ENCODE assay signal across 17 cellular contexts in the genomic region with DNA sequence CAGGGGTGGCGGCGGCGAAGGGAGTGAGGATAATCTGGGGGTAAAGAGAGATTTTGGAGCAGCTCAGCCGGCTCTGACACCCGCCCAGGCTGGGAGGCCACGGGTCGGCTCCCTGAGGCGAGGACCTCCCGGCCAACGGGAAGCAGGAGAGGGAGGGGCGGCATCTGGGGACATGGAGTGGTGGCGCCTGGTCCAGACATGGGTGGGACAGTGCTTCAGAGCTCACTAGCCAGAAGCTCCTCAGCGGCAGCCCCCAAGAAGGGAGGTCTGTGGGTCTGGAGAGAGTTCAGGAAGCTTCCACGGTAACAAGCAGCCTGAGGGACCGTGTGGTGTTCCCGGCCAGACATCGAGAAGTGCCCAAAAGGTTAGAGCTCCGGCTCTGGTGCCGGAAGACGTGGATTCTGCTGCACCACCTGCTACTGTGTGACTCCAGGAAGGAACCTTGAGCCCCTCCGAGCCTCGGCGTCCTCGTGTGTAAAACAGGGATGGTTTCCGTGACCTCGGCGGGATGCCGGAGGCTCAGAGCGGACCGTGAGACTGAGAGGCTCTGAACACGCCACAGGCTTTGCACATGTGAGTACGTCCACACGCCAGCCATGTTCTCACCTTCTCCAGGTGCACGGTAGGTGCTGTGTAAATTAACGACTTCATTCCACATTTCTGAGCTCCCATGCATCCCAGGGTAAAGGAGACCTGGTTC.
"Had no signal": no experiment of that assay in that cellular context is flagged by ENCODE, and none has a peak within 500 bp of the region (broad histone marks: within the 10 kb centered on the region; RNA-seq: fewer than 3 reads in every experiment).

No MANE protein-coding gene starts in this region.

- H3K4me1 Mint-ChIP-seq: activated naive CD8-positive, alpha-beta T cell treated with anti-CD3 and anti-CD28 coated beads for 36 hours had no signal

- H3K9me3 ChIP-seq: gastrocnemius medialis, pancreas, thoracic aorta, uterus had no signal

- ATAC-seq: activated CD4-positive, CD25-positive, alpha-beta regulatory T cell treated with anti-CD3 and anti-CD28 coated beads, Interleukin-2, amount 50 U/mL, for 24 hours; gastrocnemius medialis; pancreas had no signal

- H3K27ac Mint-ChIP-seq: activated naive CD8-positive, alpha-beta T cell treated with anti-CD3 and anti-CD28 coated beads for 36 hours; activated T-helper 1 cell treated with anti-CD3 and anti-CD28 coated beads, Interleukin-12 subunit alpha, Interleukin-12 subunit beta, Interleukin-2, Interleukin-4 antibody, amounts not matched to agents 30 ng/mL and 10 ng/mL and 1 ng/mL, durations not matched to agents 14 hours and 24 hours and 36 hours had no signal

- H3K27me3 ChIP-seq: brain microvascular endothelial cell, gastrocnemius medialis, pancreas, uterus had no signal

- H3K4me3 Mint-ChIP-seq: activated naive CD8-positive, alpha-beta T cell treated with anti-CD3 and anti-CD28 coated beads for 36 hours; activated T-helper 1 cell treated with anti-CD3 and anti-CD28 coated beads, Interleukin-12 subunit alpha, Interleukin-12 subunit beta, Interleukin-2, Interleukin-4 antibody, amounts not matched to agents 30 ng/mL and 10 ng/mL and 1 ng/mL, durations not matched to agents 14 hours and 24 hours and 36 hours had no signal

- H3K4me1 ChIP-seq: pancreas, uterus had no signal

- H3K4me3 ChIP-seq: gastrocnemius medialis, pancreas, thoracic aorta, uterus had no signal

- H3K36me3 ChIP-seq: pancreas, uterus had no signal

- H3K27ac ChIP-seq: brain microvascular endothelial cell, pancreas, uterus had no signal

- DNase-seq: activated CD4-positive, alpha-beta T cell treated with anti-CD3 and anti-CD28 coated beads, Interleukin-2, amount 50 U/mL, for 1 hour; activated CD8-positive, alpha-beta memory T cell treated with anti-CD3 and anti-CD28 coated beads for 24 hours; activated naive CD8-positive, alpha-beta T cell treated with anti-CD3 and anti-CD28 coated beads for 36 hours; amygdala; brain microvascular endothelial cell; cerebellar nuclear complex; erythroblast; gastrocnemius medialis; islet precursor cell; stimulated activated CD4-positive, alpha-beta T cell treated with anti-CD3 and anti-CD28 coated beads, Interleukin-12 subunit alpha, Interleukin-12 subunit beta, amount 100 ng/mL, for 4 hours; stimulated activated CD4-positive, alpha-beta T cell treated with anti-CD3 and anti-CD28 coated beads, Interleukin-2, amount 100 ng/mL, for 24 hours; SW 1271; uterus had no signal

- H3K27me3 Mint-ChIP-seq: activated naive CD8-positive, alpha-beta T cell treated with anti-CD3 and anti-CD28 coated beads for 36 hours had no signal

- H3K9me3 Mint-ChIP-seq: activated naive CD8-positive, alpha-beta T cell treated with anti-CD3 and anti-CD28 coated beads for 36 hours; activated T-helper 1 cell treated with anti-CD3 and anti-CD28 coated beads, Interleukin-12 subunit alpha, Interleukin-12 subunit beta, Interleukin-2, Interleukin-4 antibody, amounts not matched to agents 30 ng/mL and 10 ng/mL and 1 ng/mL, durations not matched to agents 14 hours and 24 hours and 36 hours had no signal
